8 cellular contexts compared by ENCODE assay signal in the genomic region with DNA sequence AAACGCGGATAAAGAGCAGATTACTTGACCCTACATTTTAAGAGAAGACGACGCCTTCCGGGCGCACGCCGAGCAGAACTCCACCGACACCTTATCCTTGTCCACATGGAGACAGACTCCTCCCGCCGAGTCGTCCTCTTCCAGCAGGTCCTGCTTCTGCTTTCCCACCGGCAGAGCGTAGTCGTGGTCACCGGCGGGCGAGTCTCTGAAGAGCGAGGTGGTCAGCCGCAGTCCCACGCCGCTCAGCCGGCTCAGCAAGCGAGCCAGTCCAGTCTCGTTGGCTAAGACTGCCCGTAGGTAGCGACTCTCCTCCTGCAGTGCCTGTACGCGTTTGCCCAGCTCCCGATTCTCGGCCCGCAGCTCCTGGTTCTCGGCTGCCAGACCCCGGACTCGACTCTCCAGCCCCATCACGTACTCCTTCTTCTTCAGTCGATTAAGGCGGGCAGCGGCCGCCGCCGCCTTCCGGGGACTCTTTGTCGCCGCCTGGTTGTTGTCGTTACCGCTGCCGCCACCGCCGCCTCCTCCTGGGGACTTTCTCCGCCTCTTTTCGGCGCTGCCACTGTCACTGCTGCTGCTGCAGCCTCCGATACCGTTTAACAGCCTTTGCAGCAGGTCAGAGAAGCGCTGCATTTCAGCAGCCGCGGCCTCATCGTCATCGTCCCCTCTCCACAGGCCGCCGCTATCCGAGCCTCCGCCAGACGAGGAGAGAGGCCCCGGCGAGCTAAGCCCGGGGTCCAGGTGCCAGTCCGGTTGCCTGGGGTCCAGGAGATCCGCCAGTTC. TPM values are rescaled to one million over a fixed set of nuclear protein-coding genes. Genes with fewer than 3 reads are reported as not detected.
DNase-seq lines count a peak whose midpoint lies in the region; ATAC-seq, FAIRE-seq and TF ChIP-seq lines count a peak whose summit lies in the region.

No MANE protein-coding gene starts in this region.

- peaks cover 59% of the 10 kb centered on the region for H3K79me2 ChIP-seq in KMS-11 (ENCODE audit: insufficient read depth, low read depth)

- peak overlapping the region; percentile 97 for H3K4me2 ChIP-seq in KMS-11

- no peak for TF ChIP-seq POLR2A in transverse colon (IDR thresholded peaks at IDR 0.05)

- no peak for FAIRE-seq in pancreas (lab: Jason Lieb, UNC)

- peak overlapping the region; percentile 99 for H3K9ac ChIP-seq in KMS-11

- ATAC-seq in GM21825 (IDR thresholded peaks at IDR 0.05; ENCODE audit: unreplicated experiment) (peak; percentile 74), Right ventricle myocardium inferior (peak; percentile 75), pancreas (peak; percentile 72 to 87 (median 82))

- DNase-seq in GDM1 (lab: John Stamatoyannopoulos, UW) (peak; percentile 46), SK-N-DZ (ENCODE audit: low spot score) (peak; percentile 78), Right ventricle myocardium inferior (ENCODE audit: missing footprints) (peak; percentile 93), pancreas (peak; percentile 81 to 93 (median 82)), transverse colon (peak; percentile 87)
- DNase-seq in activated naive CD4-positive, alpha-beta T cell treated with anti-CD3 and anti-CD28 coated beads, Interleukin-2, amount 50 U/mL, for 16 hours = peak; percentile 91

- 0% methylated on average over 68 to 70 of the region's 70 CpGs for WGBS in pancreas, 2 donors
- 0% methylated on average over 64 of the region's 70 CpGs; no CpG with 5 or more reads in 1 of the 2 donors for WGBS in transverse colon (ENCODE audit: low coverage in 1 of 2), 2 donors

- intact Hi-C loops in Right ventricle myocardium inferior (cut with DNase I) = loop anchor here (1.0 to 2.0 kb wide), 3 partner anchors 39 to 147 kb away; partner anchors contain the start of gene SYTL2
- intact Hi-C loops in pancreas (cut with DNase I) = no loop called here
- intact Hi-C loops in transverse colon (cut with DNase I; ENCODE audit: low total_unique reads) = loop anchor here (5.0 kb wide), 1 partner anchor 37 kb away; the partner anchor contains the start of genes DLG2 and TMEM126B

- H4K20me1 ChIP-seq in KMS-11 (ENCODE audit: insufficient read depth) = peaks cover 25% of the 10 kb centered on the region

- H3K4me1 ChIP-seq in KMS-11 (ENCODE audit: low read depth, poor library complexity, severe bottlenecking) = peaks cover 39% of the 10 kb centered on the region
- peaks cover 14 to 37% (median 27%) of the 10 kb centered on the region in 3 donors for H3K4me1 ChIP-seq in pancreas
- peaks cover 13 to 53% (median 39%) of the 10 kb centered on the region in 4 donors for H3K4me1 ChIP-seq in transverse colon

- H3K27me3 ChIP-seq in KMS-11 (ENCODE audit: insufficient read depth, low read depth) (no peaks in the 10 kb centered on the region), pancreas (no peaks in the 10 kb centered on the region), transverse colon (no peaks in the 10 kb centered on the region)

- TF ChIP-seq CTCF in KMS-11 (conservative IDR thresholded peaks at IDR 0.05; ENCODE audit: low read depth, low read length) (peak; percentile 66), pancreas (IDR thresholded peaks at IDR 0.05) (peak in 2 of 4 donors; percentile 28 to 51), transverse colon (IDR thresholded peaks at IDR 0.05) (peak; percentile 46 to 82 (median 61))

- H2AFZ ChIP-seq in KMS-11 (ENCODE audit: low read depth) = peak overlapping the region; percentile 82

- TF ChIP-seq EP300 in transverse colon (IDR thresholded peaks at IDR 0.05; ENCODE audit: low read depth) = no peak

- H3K36me3 ChIP-seq in KMS-11 (ENCODE audit: insufficient read depth) (peaks cover 8% of the 10 kb centered on the region; the same call in 1 of the 2 replicates), pancreas (peaks cover 0 to 9% (median 4%) of the 10 kb centered on the region in 3 donors), transverse colon (peaks cover 0 to 6% (median 2%) of the 10 kb centered on the region in 4 donors)

- H3K27ac ChIP-seq in KMS-11 (peak overlapping the region; percentile 98), pancreas (peak overlapping the region; percentile 97 to 99 (median 98)), transverse colon (peak overlapping the region; percentile 94 to 100 (median 98))

- in situ Hi-C loops in transverse colon (cut with MboI; ENCODE audit: low pct_ligation_motif_present in 1 of 4, low pct_unique_long_range_greater_than_20kb in 1 of 4, low sequenced_read_pairs in 3 of 4) = loop anchor here in 1 of 4 donors (25.0 kb wide), 1 partner anchor 573 kb away; the partner anchor contains the start of gene EED

- no peak overlapping the region for H3K4me3 ChIP-seq in KMS-11 (IDR thresholded peaks at IDR 0.05; ENCODE audit: insufficient read depth, low read depth, low read length)
- peak overlapping the region; percentile 66 to 89 (median 78) for H3K4me3 ChIP-seq in pancreas
- H3K4me3 ChIP-seq in transverse colon = peak overlapping the region; percentile 61 to 93 (median 88)

- H3K9me3 ChIP-seq in pancreas (no peaks in the 10 kb centered on the region), transverse colon (no peaks in the 10 kb centered on the region)

RNA-seq across cellular contexts. Expression of gene CREBZF, which starts 1.0 kb away (rescaled TPM):
- 121 and 122 TPM in 2 replicates for polyA plus RNA-seq in SK-N-DZ (2014; cell fraction: cytosol; rRNA removed)
- 382 and 397 TPM in 2 replicates for polyA plus RNA-seq in SK-N-DZ (2014; cell fraction: nucleus; rRNA removed)
- 12.5 TPM for total RNA-seq in Right ventricle myocardium inferior
- total RNA-seq in pancreas = 10 to 100 TPM; 13.7 to 25.8 (median 20.2) TPM
- 10 to 100 TPM; 41.4 to 41.6 TPM for polyA plus RNA-seq in pancreas
- 100 to 1,000 TPM in 1 of 4 donors, 10 to 100 TPM in 3; 55.3 to 147 (median 85.5) TPM for total RNA-seq in transverse colon

RNA-seq across cellular contexts. Expression of gene TMEM126A, which starts 16.2 kb away (rescaled TPM):
- 58.8 and 65.7 TPM in 2 replicates for polyA plus RNA-seq in SK-N-DZ (2014; cell fraction: cytosol; rRNA removed)
- 31.6 and 46.0 TPM in 2 replicates for polyA plus RNA-seq in SK-N-DZ (2014; cell fraction: nucleus; rRNA removed)
- 77.9 TPM for total RNA-seq in Right ventricle myocardium inferior
- total RNA-seq in pancreas = 10 to 100 TPM in 5 of 6 donors, 1 to 10 TPM in 1; 9.6 to 18.2 (median 13.7) TPM
- polyA plus RNA-seq in pancreas = 10 to 100 TPM; 26.7 to 27.8 TPM
- 10 to 100 TPM in 2 of 4 donors, 1 to 10 TPM in 1, not detected in 1; 4.0 to 17.5 (median 11.3) TPM for total RNA-seq in transverse colon

RNA-seq across cellular contexts. Expression of gene CCDC89, which starts 22.0 kb away (rescaled TPM):
- 5.9 and 7.1 TPM in 2 replicates for polyA plus RNA-seq in SK-N-DZ (2014; cell fraction: cytosol; rRNA removed)
- 4.6 and 5.6 TPM in 2 replicates for polyA plus RNA-seq in SK-N-DZ (2014; cell fraction: nucleus; rRNA removed)
- 0.22 TPM for total RNA-seq in Right ventricle myocardium inferior
- total RNA-seq in pancreas = under 1 TPM in 2 of 6 donors, not detected in 4; 0.12 to 0.62 TPM
- polyA plus RNA-seq in pancreas = under 1 TPM; 0.11 to 0.31 TPM
- total RNA-seq in transverse colon = 1 to 10 TPM in 3 of 4 donors, under 1 TPM in 1; 1.00 to 9.6 (median 7.2) TPM

RNA-seq across cellular contexts. Expression of gene TMEM126B, which starts 35.6 kb away (rescaled TPM):
- polyA plus RNA-seq in SK-N-DZ (2014; cell fraction: cytosol; rRNA removed) = 116 and 131 TPM in 2 replicates
- polyA plus RNA-seq in SK-N-DZ (2014; cell fraction: nucleus; rRNA removed) = 143 and 165 TPM in 2 replicates
- total RNA-seq in Right ventricle myocardium inferior (64.3 TPM), pancreas (10 to 100 TPM in 5 of 6 donors, 1 to 10 TPM in 1; 9.7 to 25.0 (median 15.3) TPM), transverse colon (10 to 100 TPM; 29.9 to 48.3 (median 42.6) TPM)
- 10 to 100 TPM; 34.1 to 39.3 TPM for polyA plus RNA-seq in pancreas

RNA-seq across cellular contexts. Expression of gene DLG2, which starts 36.8 kb away (rescaled TPM):
- 0.59 and 1.3 TPM in 2 replicates for polyA plus RNA-seq in SK-N-DZ (2014; cell fraction: cytosol; rRNA removed)
- polyA plus RNA-seq in SK-N-DZ (2014; cell fraction: nucleus; rRNA removed) = 1.3 and 6.0 TPM in 2 replicates
- total RNA-seq in Right ventricle myocardium inferior (5.7 TPM), pancreas (1 to 10 TPM; 2.5 to 5.4 (median 4.5) TPM), transverse colon (10 to 100 TPM in 1 of 4 donors, 1 to 10 TPM in 3; 1.9 to 28.3 (median 3.7) TPM)
- 1 to 10 TPM; 1.2 to 2.2 TPM for polyA plus RNA-seq in pancreas

Comparison
In these comparisons a context has a peak if more than half of its experiments do, and no peak if none do; other contexts are left out.
1. intact Hi-C loops: an anchor here in Right ventricle myocardium inferior (1.0 to 2.0 kb wide) and transverse colon (5.0 kb wide); none called in pancreas.